ENCODE assay signal across 8 cellular contexts in the genomic region with DNA sequence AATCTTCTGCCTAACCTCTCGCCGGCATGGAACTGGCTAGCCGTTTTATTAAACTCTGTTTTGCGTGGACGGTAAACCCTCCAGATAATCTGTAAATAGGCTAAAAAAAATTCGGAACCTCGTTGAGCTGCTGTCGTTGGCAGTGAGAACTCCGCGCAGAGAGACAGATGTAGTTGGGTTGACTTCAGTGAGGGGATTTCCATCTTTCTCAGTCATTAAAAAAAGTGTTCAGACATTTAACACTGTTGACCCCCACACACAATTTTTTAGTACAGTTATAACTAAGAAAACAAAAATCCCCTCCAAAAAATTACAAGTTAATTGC. TPM values are rescaled to one million over a fixed set of nuclear protein-coding genes. Genes with fewer than 3 reads are reported as not detected.
DNase-seq lines count a peak whose midpoint lies in the region; ATAC-seq, FAIRE-seq and TF ChIP-seq lines count a peak whose summit lies in the region.

No MANE protein-coding gene starts in this region.

- peaks cover 47% of the 10 kb centered on the region for H3K4me1 Mint-ChIP-seq in activated CD4-positive, alpha-beta T cell treated with anti-CD3 and anti-CD28 coated beads, Interleukin-2, amount 10 ng/mL, durations not matched to agents 24 days and 14 days
- peaks cover 53% of the 10 kb centered on the region for H3K4me1 Mint-ChIP-seq in activated T-cell treated with anti-CD3 and anti-CD28 coated beads, Interleukin-2, amount 50 U/mL, for 4 hours (ENCODE audit: low read depth)

- no peaks in the 10 kb centered on the region for H3K9me3 ChIP-seq in iPS-15b (ENCODE audit: control insufficient read depth, insufficient read depth, low read length)
- no peaks in the 10 kb centered on the region for H3K9me3 ChIP-seq in subcutaneous abdominal adipose tissue (ENCODE audit: control insufficient read depth in 5 of 5, low read length in 5 of 5)

- intact Hi-C loops in activated CD4-positive, alpha-beta T cell treated with anti-CD3 and anti-CD28 coated beads, Interleukin-2, amount 10 ng/mL, durations not matched to agents 24 days and 14 days (cut with micrococcal nuclease): loop anchor here (5.0 kb wide), 1 partner anchor 180 kb away; a partner anchor contains a TSS

- peak overlapping the region; percentile 99 for H3K27ac ChIP-seq in subcutaneous abdominal adipose tissue (ENCODE audit: low read depth, low read length)

- no peaks in the 10 kb centered on the region for H3K9me3 Mint-ChIP-seq in activated CD4-positive, alpha-beta T cell treated with anti-CD3 and anti-CD28 coated beads, Interleukin-2, amount 10 ng/mL, durations not matched to agents 24 days and 14 days
- H3K9me3 Mint-ChIP-seq in activated T-cell treated with anti-CD3 and anti-CD28 coated beads, Interleukin-2, amount 50 U/mL, for 4 hours: no peaks in the 10 kb centered on the region

- H3K36me3 Mint-ChIP-seq in activated CD4-positive, alpha-beta T cell treated with anti-CD3 and anti-CD28 coated beads, Interleukin-2, amount 10 ng/mL, durations not matched to agents 24 days and 14 days (ENCODE audit: low read depth): peaks cover 49% of the 10 kb centered on the region
- peaks cover 33% of the 10 kb centered on the region for H3K36me3 Mint-ChIP-seq in activated T-cell treated with anti-CD3 and anti-CD28 coated beads, Interleukin-2, amount 50 U/mL, for 4 hours (ENCODE audit: insufficient read depth)

- H3K27me3 ChIP-seq in iPS-15b (ENCODE audit: control insufficient read depth, insufficient read depth, low read length): no peaks in the 10 kb centered on the region
- H3K27me3 ChIP-seq in subcutaneous abdominal adipose tissue (ENCODE audit: control insufficient read depth in 5 of 5, insufficient read depth in 4 of 5, low read length in 5 of 5): no peaks in the 10 kb centered on the region

- H3K9ac ChIP-seq in iPS-15b (ENCODE audit: low read depth, low read length) (peak overlapping the region; percentile 57), subcutaneous abdominal adipose tissue (ENCODE audit: low read length in 5 of 5) (peak overlapping the region; percentile 90 to 95 (median 92))

- in situ Hi-C loops in ACHN (cut with HindIII; ENCODE audit: low pct_ligation_motif_present, low pct_unique_long_range_greater_than_20kb, low sequenced_read_pairs): no loop called here

- FAIRE-seq in H54 (lab: Jason Lieb, UNC): no peak

- H3K4me3 ChIP-seq in iPS-15b (ENCODE audit: low read depth, low read length) (peak overlapping the region; percentile 70), subcutaneous abdominal adipose tissue (ENCODE audit: low read depth in 1 of 5, low read length in 5 of 5) (peak overlapping the region; percentile 78 to 83 (median 79))

- H3K27me3 Mint-ChIP-seq in activated CD4-positive, alpha-beta T cell treated with anti-CD3 and anti-CD28 coated beads, Interleukin-2, amount 10 ng/mL, durations not matched to agents 24 days and 14 days: no peaks in the 10 kb centered on the region
- no peaks in the 10 kb centered on the region for H3K27me3 Mint-ChIP-seq in activated T-cell treated with anti-CD3 and anti-CD28 coated beads, Interleukin-2, amount 50 U/mL, for 4 hours (ENCODE audit: low read depth)

- peak; percentile 8 for ATAC-seq in HG03139 (IDR thresholded peaks at IDR 0.05; ENCODE audit: unreplicated experiment)
- peak; percentile 38 to 51 for ATAC-seq in activated T-cell treated with anti-CD3 and anti-CD28 coated beads, Interleukin-2, amount 50 U/mL, for 4 hours

- H3K36me3 ChIP-seq in iPS-15b (ENCODE audit: control insufficient read depth, insufficient read depth, low read length) (peaks cover 20% of the 10 kb centered on the region), subcutaneous abdominal adipose tissue (ENCODE audit: control insufficient read depth in 5 of 5, insufficient read depth in 5 of 5, low read length in 5 of 5) (peaks cover 11 to 39% (median 27%) of the 10 kb centered on the region in 5 donors)

- DNase-seq in activated CD4-positive, alpha-beta T cell treated with anti-CD3 and anti-CD28 coated beads, Interleukin-2, amount 10 ng/mL, durations not matched to agents 24 days and 14 days: no peak
- no peak for DNase-seq in activated CD4-positive, alpha-beta T cell treated with anti-CD3 and anti-CD28 coated beads for 1 hour
- DNase-seq in activated T-cell treated with anti-CD3 and anti-CD28 coated beads, Interleukin-2, amount 50 U/mL, for 4 hours: no peak
- DNase-seq in H54 (ENCODE audit: insufficient read length, low spot score) (no peak), ACHN (no peak)

- no peak for TF ChIP-seq POLR2A in H54 (IDR thresholded peaks at IDR 0.05; ENCODE audit: low read depth, low read length)

- H3K4me1 ChIP-seq in iPS-15b (ENCODE audit: control insufficient read depth, insufficient read depth, low read length): no peaks in the 10 kb centered on the region
- peaks cover 3 to 39% (median 27%) of the 10 kb centered on the region in 5 donors for H3K4me1 ChIP-seq in subcutaneous abdominal adipose tissue (ENCODE audit: control insufficient read depth in 5 of 5, insufficient read depth in 5 of 5, low read length in 5 of 5)

- peak overlapping the region; percentile 100 for H3K27ac Mint-ChIP-seq in activated CD4-positive, alpha-beta T cell treated with anti-CD3 and anti-CD28 coated beads, Interleukin-2, amount 10 ng/mL, durations not matched to agents 24 days and 14 days

- H3K4me3 Mint-ChIP-seq in activated CD4-positive, alpha-beta T cell treated with anti-CD3 and anti-CD28 coated beads, Interleukin-2, amount 10 ng/mL, durations not matched to agents 24 days and 14 days: peak overlapping the region; percentile 99
- H3K4me3 Mint-ChIP-seq in activated T-cell treated with anti-CD3 and anti-CD28 coated beads, Interleukin-2, amount 50 U/mL, for 4 hours: peak overlapping the region; percentile 99

RNA-seq across cellular contexts. Expression of a gene that starts 0.5 kb away (rescaled TPM):
- total RNA-seq in activated CD4-positive, alpha-beta T cell treated with anti-CD3 and anti-CD28 coated beads, Interleukin-2, amount 10 ng/mL, durations not matched to agents 24 days and 14 days: 409 and 426 TPM in 2 replicates
- 100 to 1,000 TPM; 401 to 466 (median 411) TPM for total RNA-seq in activated T-cell treated with anti-CD3 and anti-CD28 coated beads, Interleukin-2, amount 50 U/mL, for 4 hours

RNA-seq across cellular contexts. Expression of a gene that starts 21.3 kb away (rescaled TPM):
- 30.5 and 30.9 TPM in 2 replicates for total RNA-seq in activated CD4-positive, alpha-beta T cell treated with anti-CD3 and anti-CD28 coated beads, Interleukin-2, amount 10 ng/mL, durations not matched to agents 24 days and 14 days
- total RNA-seq in activated T-cell treated with anti-CD3 and anti-CD28 coated beads, Interleukin-2, amount 50 U/mL, for 4 hours: 100 to 1,000 TPM; 103 to 119 (median 113) TPM
